ENCODE assay signal across 26 cellular contexts in the genomic region with DNA sequence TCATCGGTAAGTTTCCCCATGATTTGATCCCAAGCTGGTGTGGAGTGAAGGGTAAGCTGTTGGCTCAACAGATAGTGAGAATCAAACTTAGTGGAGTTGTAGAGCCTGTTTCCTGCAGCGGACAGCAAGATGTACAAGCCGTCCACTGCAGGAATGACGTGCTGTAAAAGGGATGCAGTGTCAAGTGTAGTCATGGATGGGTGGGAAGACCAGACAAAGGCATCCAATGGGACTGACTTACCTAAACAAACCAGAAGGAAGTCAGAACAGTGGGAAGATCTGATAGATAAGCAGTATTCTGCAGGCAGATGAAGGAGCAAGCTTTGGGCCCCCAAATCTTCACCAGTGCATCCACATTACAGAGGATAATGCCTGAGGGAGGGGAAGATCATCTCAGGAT. TPM values are rescaled to one million over a fixed set of nuclear protein-coding genes. Genes with fewer than 3 reads are reported as not detected.
DNase-seq lines count a peak whose midpoint lies in the region; ATAC-seq and TF ChIP-seq lines count a peak whose summit lies in the region.
"Had no signal": no experiment of that assay in that cellular context is flagged by ENCODE, and none has a peak within 500 bp of the region (broad histone marks: within the 10 kb centered on the region; RNA-seq: fewer than 3 reads in every experiment).

No MANE protein-coding gene starts in this region.

- TF ChIP-seq CTCF in VCaP (conservative IDR thresholded peaks at IDR 0.05) (no peak), coronary artery (IDR thresholded peaks at IDR 0.05) (no peak), psoas muscle (IDR thresholded peaks at IDR 0.05) (no peak), transverse colon (IDR thresholded peaks at IDR 0.05) (no peak)

- H3K4me3 Mint-ChIP-seq in activated T-cell treated with anti-CD3 and anti-CD28 coated beads, Interleukin-2, amount 50 U/mL, for 24 hours = no peak overlapping the region
- H3K4me3 Mint-ChIP-seq: activated naive CD4-positive, alpha-beta T cell treated with anti-CD3 and anti-CD28 coated beads, Interleukin-2, amount 10 ng/mL, durations not matched to agents 7 days and 5 days; activated T-helper 1 cell treated with anti-CD3 and anti-CD28 coated beads, Interleukin-12 subunit alpha, Interleukin-12 subunit beta, Interleukin-2, Interleukin-4 antibody, amounts not matched to agents 30 ng/mL and 10 ng/mL and 1 ng/mL, durations not matched to agents 14 hours and 24 hours and 36 hours; brain; stimulated activated memory B cell treated with anti-CD40 and anti-IgM and Interleukin-4, amounts not matched to agents 10 μg/mL and 1 μg/mL and 100 μg/mL, for 72 hours had no signal

- H3K27ac ChIP-seq in VCaP (0 out of 2 replicates have a peak overlapping the region, but pooled peaks have one; percentile 8), coronary artery (peak overlapping the region; percentile 54 to 97), psoas muscle (peak overlapping the region; percentile 99), transverse colon (no peak overlapping the region)
- H3K27ac ChIP-seq: BLaER1 treated with 17β-estradiol and CSF1 and Interleukin-3, amounts not matched to agents 10 nM and 100 nM; SK-N-MC had no signal

- DNase-seq in coronary artery (ENCODE audit: low spot score) (no peak), psoas muscle (peak in 1 of 2 donors; percentile 42), transverse colon (no peak), activated T-cell treated with anti-CD3 and anti-CD28 coated beads for 4 hours (no peak)
- no peak for DNase-seq in activated T-cell treated with anti-CD3 and anti-CD28 coated beads, Interleukin-2, amount 50 U/mL, for 24 hours
- no peak for DNase-seq in activated CD4-positive, CD25-positive, alpha-beta regulatory T cell treated with anti-CD3 and anti-CD28 coated beads, Interleukin-2, amount 50 U/mL, for 72 hours
- DNase-seq: activated CD4-positive, alpha-beta T cell treated with anti-CD3 and anti-CD28 coated beads, Interleukin-2, amount 50 U/mL, for 4 hours; activated CD4-positive, CD25-positive, alpha-beta regulatory T cell; activated naive CD4-positive, alpha-beta T cell treated with anti-CD3 and anti-CD28 coated beads, Interleukin-2, amount 10 ng/mL, durations not matched to agents 7 days and 5 days; COR-L47; hypothalamus; mesendoderm; NCI-H2029 treated with DMSO at 0.1 percent for 48 hours; NCI-H524 treated with DMSO at 0.1 percent for 48 hours; stimulated activated CD4-positive, alpha-beta T cell treated with anti-CD3 and anti-CD28 coated beads, Interleukin-4, amount 100 ng/mL, for 4 hours; T-helper 1 cell had no signal

- H3K4me1 ChIP-seq in psoas muscle (peaks cover 87% of the 10 kb centered on the region), transverse colon (peaks cover 3 to 50% (median 41%) of the 10 kb centered on the region in 4 donors)
- H3K4me1 ChIP-seq: BLaER1 treated with 17β-estradiol and CSF1 and Interleukin-3, amounts not matched to agents 10 nM and 100 nM; HAP-1 had no signal

- H3K27me3 Mint-ChIP-seq in activated T-cell treated with anti-CD3 and anti-CD28 coated beads, Interleukin-2, amount 50 U/mL, for 24 hours = no peaks in the 10 kb centered on the region

- H3K27me3 ChIP-seq in psoas muscle (ENCODE audit: insufficient read depth in 3 of 3, low read length in 2 of 3) (no peaks in the 10 kb centered on the region), transverse colon (no peaks in the 10 kb centered on the region)
- H3K27me3 ChIP-seq: gastroesophageal sphincter had no signal

- ATAC-seq in psoas muscle = no peak
- ATAC-seq: gastroesophageal sphincter; GM12878; left lobe of liver; stimulated activated memory B cell treated with anti-CD40 and anti-IgM and Interleukin-4, amounts not matched to agents 10 μg/mL and 1 μg/mL and 100 μg/mL, for 72 hours had no signal

- no peaks in the 10 kb centered on the region for H3K9me3 Mint-ChIP-seq in activated T-cell treated with anti-CD3 and anti-CD28 coated beads, Interleukin-2, amount 50 U/mL, for 24 hours
- H3K9me3 Mint-ChIP-seq: activated naive CD4-positive, alpha-beta T cell treated with anti-CD3 and anti-CD28 coated beads, Interleukin-2, amount 10 ng/mL, durations not matched to agents 7 days and 5 days; activated T-helper 1 cell treated with anti-CD3 and anti-CD28 coated beads, Interleukin-12 subunit alpha, Interleukin-12 subunit beta, Interleukin-2, Interleukin-4 antibody, amounts not matched to agents 30 ng/mL and 10 ng/mL and 1 ng/mL, durations not matched to agents 14 hours and 24 hours and 36 hours; stimulated activated memory B cell treated with anti-CD40 and anti-IgM and Interleukin-4, amounts not matched to agents 10 μg/mL and 1 μg/mL and 100 μg/mL, for 72 hours had no signal

- in situ Hi-C loops in transverse colon (cut with MboI; ENCODE audit: low pct_ligation_motif_present in 1 of 4, low pct_unique_long_range_greater_than_20kb in 1 of 4, low sequenced_read_pairs in 3 of 4) = loop anchor here in 2 of 4 donors (10.0 kb wide), 1 partner anchor 116 kb away; no protein-coding TSS in a partner anchor

- TF ChIP-seq POLR2A in transverse colon (IDR thresholded peaks at IDR 0.05) = peak; percentile 5

- peak overlapping the region; percentile 97 for H3K4me3 ChIP-seq in coronary artery
- peak overlapping the region; percentile 8 for H3K4me3 ChIP-seq in psoas muscle
- H3K4me3 ChIP-seq in transverse colon = no peak overlapping the region
- H3K4me3 ChIP-seq: BLaER1 treated with 17β-estradiol and CSF1 and Interleukin-3, amounts not matched to agents 10 nM and 100 nM; GM12878; HAP-1; SK-N-MC had no signal

- no peak overlapping the region for H3K27ac Mint-ChIP-seq in activated T-cell treated with anti-CD3 and anti-CD28 coated beads, Interleukin-2, amount 50 U/mL, for 24 hours
- H3K27ac Mint-ChIP-seq: activated naive CD4-positive, alpha-beta T cell treated with anti-CD3 and anti-CD28 coated beads, Interleukin-2, amount 10 ng/mL, durations not matched to agents 7 days and 5 days; activated T-helper 1 cell treated with anti-CD3 and anti-CD28 coated beads, Interleukin-12 subunit alpha, Interleukin-12 subunit beta, Interleukin-2, Interleukin-4 antibody, amounts not matched to agents 30 ng/mL and 10 ng/mL and 1 ng/mL, durations not matched to agents 14 hours and 24 hours and 36 hours; brain; stimulated activated memory B cell treated with anti-CD40 and anti-IgM and Interleukin-4, amounts not matched to agents 10 μg/mL and 1 μg/mL and 100 μg/mL, for 72 hours had no signal

- peaks cover 19% of the 10 kb centered on the region for H3K4me1 Mint-ChIP-seq in activated T-cell treated with anti-CD3 and anti-CD28 coated beads, Interleukin-2, amount 50 U/mL, for 24 hours (ENCODE audit: low read depth)
- H3K4me1 Mint-ChIP-seq: stimulated activated memory B cell treated with anti-CD40 and anti-IgM and Interleukin-4, amounts not matched to agents 10 μg/mL and 1 μg/mL and 100 μg/mL, for 72 hours had no signal

- H3K36me3 Mint-ChIP-seq in activated T-cell treated with anti-CD3 and anti-CD28 coated beads, Interleukin-2, amount 50 U/mL, for 24 hours (ENCODE audit: low read depth) = peaks cover 2% of the 10 kb centered on the region
- H3K36me3 Mint-ChIP-seq: stimulated activated memory B cell treated with anti-CD40 and anti-IgM and Interleukin-4, amounts not matched to agents 10 μg/mL and 1 μg/mL and 100 μg/mL, for 72 hours had no signal

- intact Hi-C loops in psoas muscle (cut with DNase I) = no loop called here
- intact Hi-C loops in transverse colon (cut with DNase I; ENCODE audit: low total_unique reads) = no loop called here

- 29 to 66% (median 32%) methylated on average over 4 of the region's 4 CpGs for WGBS in psoas muscle, 3 donors
- 76 to 88% methylated on average over 4 of the region's 4 CpGs for WGBS in transverse colon (ENCODE audit: low coverage in 1 of 2), 2 donors

- TF ChIP-seq EP300 in transverse colon (IDR thresholded peaks at IDR 0.05; ENCODE audit: low read depth) = no peak

- H3K9me3 ChIP-seq in psoas muscle (no peaks in the 10 kb centered on the region), transverse colon (no peaks in the 10 kb centered on the region)
- H3K9me3 ChIP-seq: BLaER1 treated with 17β-estradiol and CSF1 and Interleukin-3, amounts not matched to agents 10 nM and 100 nM; gastroesophageal sphincter; HAP-1 had no signal

- H3K36me3 ChIP-seq in psoas muscle (ENCODE audit: insufficient read depth in 1 of 2, low read depth in 1 of 2) (peaks cover 8 to 40% of the 10 kb centered on the region in 2 donors), transverse colon (peaks cover 0 to 40% (median 17%) of the 10 kb centered on the region in 4 donors)
- H3K36me3 ChIP-seq: BLaER1 treated with 17β-estradiol and CSF1 and Interleukin-3, amounts not matched to agents 10 nM and 100 nM; HAP-1 had no signal

RNA-seq across cellular contexts. Expression of a gene that starts 8.8 kb away (rescaled TPM):
- total RNA-seq in psoas muscle = 100 to 1,000 TPM in 3 of 4 donors, 10 to 100 TPM in 1; 11.7 to 299 (median 183) TPM
- polyA plus RNA-seq in psoas muscle = 10 to 100 TPM; 12.0 to 89.8 (median 45.2) TPM
- total RNA-seq in transverse colon = 100 to 1,000 TPM; 108 to 271 (median 155) TPM
- polyA plus RNA-seq: GM12878 had no signal

Comparison
In these comparisons a context has a peak if more than half of its experiments do, and no peak if none do; other contexts are left out.
1. H3K27ac ChIP-seq: peak in VCaP (single experiment), coronary artery (2 of 2) and psoas muscle (single experiment); none in transverse colon (0 of 4).
2. H3K4me3 ChIP-seq: peak in coronary artery (single experiment) and psoas muscle (single experiment); none in transverse colon (0 of 4).